11 cellular contexts compared by ENCODE assay signal in genomic region chr1:58879464-58879863, GRCh38.
"Had no signal": no experiment of that assay in that cellular context is flagged by ENCODE, and none has a peak within 500 bp of the region (broad histone marks: within the 10 kb centered on the region; RNA-seq: fewer than 3 reads in every experiment).

No MANE protein-coding gene starts in this region.

- DNase-seq: activated CD4-positive, alpha-beta memory T cell treated with anti-CD3 and anti-CD28 coated beads for 36 hours; activated gamma-delta T cell; activated T-cell treated with anti-CD3 and anti-CD28 coated beads, Interleukin-2, amount 50 U/mL, for 4 hours; endodermal cell; foreskin melanocyte; left lung; mesenchymal stem cell; ovary; stimulated activated CD4-positive, alpha-beta T cell treated with anti-CD3 and anti-CD28 coated beads, Interleukin-2, amount 100 ng/mL, for 48 hours; stimulated activated naive CD4-positive, alpha-beta T cell treated with Interleukin-2 at 50 U/mL for 16 hours had no signal

- H3K36me3 ChIP-seq: left lung, ovary, suprapubic skin had no signal

- H3K9me3 ChIP-seq: left lung, ovary, suprapubic skin had no signal

- H3K4me3 ChIP-seq: left lung, ovary, suprapubic skin had no signal

- ATAC-seq: activated T-cell treated with anti-CD3 and anti-CD28 coated beads, Interleukin-2, amount 50 U/mL, for 4 hours; left lung had no signal

- H3K27ac ChIP-seq: left lung, ovary, suprapubic skin had no signal

- H3K27me3 ChIP-seq: left lung, ovary, suprapubic skin had no signal
